ENCODE assay signal across 20 cellular contexts in genomic region chr3:50158747-50159146, GRCh38. TPM values are rescaled to one million over a fixed set of nuclear protein-coding genes. Genes with fewer than 3 reads are reported as not detected.
A peak's percentile ranks its signal among the peaks of the same experiment; 100 is the strongest.
DNase-seq lines count a peak whose midpoint lies in the region; ATAC-seq, FAIRE-seq and TF ChIP-seq lines count a peak whose summit lies in the region.
"Had no signal": no experiment of that assay in that cellular context is flagged by ENCODE, and none has a peak within 500 bp of the region (broad histone marks: within the 10 kb centered on the region; RNA-seq: fewer than 3 reads in every experiment).

No MANE protein-coding gene starts in this region.

- H3K4ac ChIP-seq in H1 (replicated peaks; ENCODE audit: insufficient read length, low read depth, low read length) = no peak overlapping the region

- no peak for TF ChIP-seq EP300 in H1 (IDR thresholded peaks at IDR 0.05; ENCODE audit: borderline replicate concordance in 1 of 2, low read depth in 2 of 2, low read length in 2 of 2)

- WGBS in H1 (ENCODE audit: extremely low coverage in 1 of 2, insufficient coverage in 1 of 2, insufficient read length in 1 of 2, insufficient replicate concordance in 2 of 2, low coverage in 1 of 2, low lambda C conversion rate in 2 of 2, missing lambda C conversion rate in 1 of 2), 2 experiments = 69% methylated on average over 3 of the region's 3 CpGs; no CpG with 5 or more reads in 1 of the 2 experiments

- no peaks in the 10 kb centered on the region for H3K36me3 ChIP-seq in left ventricle myocardium inferior
- H3K36me3 ChIP-seq in H1 (ENCODE audit: control insufficient read depth in 2 of 4, insufficient read depth in 4 of 4, low read length in 3 of 4) = peaks cover 7 to 20% (median 14%) of the 10 kb centered on the region in 4 experiments; a peak in 5 of 8 replicates
- no peaks in the 10 kb centered on the region for H3K36me3 ChIP-seq in uterus
- H3K36me3 ChIP-seq: Peyer's patch had no signal

- ATAC-seq in Right ventricle myocardium inferior (no peak), GM19455 (IDR thresholded peaks at IDR 0.05; ENCODE audit: unreplicated experiment) (no peak)

- H2BK5ac ChIP-seq in H1 (ENCODE audit: low read depth, low read length) = 0 out of 2 replicates have a peak overlapping the region, but pooled peaks have one; percentile 12

- no peak overlapping the region for H3K56ac ChIP-seq in H1 (replicated peaks; ENCODE audit: insufficient read length, low read depth, low read length)

- no peak overlapping the region for H2BK15ac ChIP-seq in H1 (ENCODE audit: low read length)

- H3K27ac Mint-ChIP-seq in nephron = peak overlapping the region; percentile 78 to 97 (median 84)

- CTCF ChIA-PET in H1 (lab: Charles Lee; ENCODE audit: partially characterized antibody) = interaction anchor here (0.7 to 1.7 kb wide), 11 partner anchors 13 to 64 kb away, joined by 3 to 11 read pairs (median 4); no protein-coding TSS in a partner anchor

- H3K4me3 Mint-ChIP-seq in nephron = peak overlapping the region; percentile 93 to 99 (median 96)

- H4K20me1 ChIP-seq in H1 (replicated peaks in 1 of 2; ENCODE audit: control insufficient read depth in 1 of 2, insufficient read depth in 2 of 2, low read length in 2 of 2) = peaks cover 3 to 16% of the 10 kb centered on the region in 2 experiments

- H3K9me3 Mint-ChIP-seq in nephron = no peaks in the 10 kb centered on the region

- no peak for TF ChIP-seq CTCF in left ventricle myocardium inferior (IDR thresholded peaks at IDR 0.05; ENCODE audit: borderline replicate concordance)
- TF ChIP-seq CTCF in H1 (IDR thresholded peaks at IDR 0.05; ENCODE audit: control extremely low read depth in 1 of 3, insufficient read depth in 1 of 3, low read depth in 1 of 3, low read length in 3 of 3) = peak in 1 of 3 experiments; percentile 10; a peak in 1 of 4 replicates
- no peak for TF ChIP-seq CTCF in nephron (IDR thresholded peaks at IDR 0.05; ENCODE audit: unreplicated experiment in 3 of 3)
- no peak for TF ChIP-seq CTCF in uterus (IDR thresholded peaks at IDR 0.05)

- no peak overlapping the region for H2AFZ ChIP-seq in H1 (ENCODE audit: low read length)

- peak overlapping the region; percentile 60; the same call in 1 of the 2 replicates for H3K18ac ChIP-seq in H1 (ENCODE audit: extremely low read depth, low read length)

- H2BK12ac ChIP-seq in H1 (ENCODE audit: low read depth, low read length) = no peak overlapping the region

- no peak overlapping the region for H3K9ac ChIP-seq in H1 (replicated peaks in 1 of 4; ENCODE audit: extremely low read depth in 1 of 4, low read depth in 3 of 4, low read length in 3 of 4)

- no peak overlapping the region for H4K8ac ChIP-seq in H1 (ENCODE audit: extremely low read depth, insufficient read depth, low read length)

- H4K91ac ChIP-seq in H1 (replicated peaks; ENCODE audit: insufficient read length, low read length) = no peak overlapping the region

- H2BK20ac ChIP-seq in H1 (ENCODE audit: low read length) = no peak overlapping the region

- H3K14ac ChIP-seq in H1 (ENCODE audit: insufficient read length) = no peak overlapping the region

- H3K27me3 ChIP-seq in left ventricle myocardium inferior (ENCODE audit: low read depth) (peaks cover 4% of the 10 kb centered on the region), H1 (replicated peaks in 1 of 4; ENCODE audit: control insufficient read depth in 3 of 4, extremely low read depth in 1 of 4, insufficient read depth in 3 of 4, low read length in 3 of 4) (peaks cover 0 to 11% (median 6%) of the 10 kb centered on the region in 4 experiments; a peak in 5 of 7 replicates), uterus (no peaks in the 10 kb centered on the region)
- H3K27me3 ChIP-seq: Peyer's patch had no signal

- intact Hi-C loops in left ventricle myocardium inferior (cut with micrococcal nuclease) (no loop called here), Right ventricle myocardium inferior (cut with DNase I) (no loop called here), uterus (cut with DNase I; ENCODE audit: low total_unique reads) (no loop called here)

- H3K27ac ChIP-seq in left ventricle myocardium inferior (replicated peaks) = peak overlapping the region; percentile 88
- H3K27ac ChIP-seq in H1 (ENCODE audit: low read depth, low read length) = no peak overlapping the region; the same call in 1 of the 2 replicates
- peak overlapping the region; percentile 81 to 84 for H3K27ac ChIP-seq in uterus
- H3K27ac ChIP-seq in caudate nucleus (ENCODE audit: low read depth, low read length) = no peak overlapping the region
- H3K27ac ChIP-seq: VCaP had no signal

- H3K79me2 ChIP-seq in H1 (ENCODE audit: control insufficient read depth in 1 of 2, insufficient read depth in 2 of 2, low read length in 2 of 2) = peaks cover 0 to 24% of the 10 kb centered on the region in 2 experiments; a peak in 2 of 4 replicates

- no peak for TF ChIP-seq RAD21 in H1 (IDR thresholded peaks at IDR 0.05 in 1 of 2, conservative IDR thresholded peaks at IDR 0.05 in 1 of 2; ENCODE audit: low read depth in 2 of 2, low read length in 2 of 2)

- TF ChIP-seq POLR2A in H1 (IDR thresholded peaks at IDR 0.05; ENCODE audit: control extremely low read depth in 1 of 2, low read depth in 2 of 2, low read length in 2 of 2) = no peak
- TF ChIP-seq POLR2A in uterus (IDR thresholded peaks at IDR 0.05) = no peak

- peaks cover 17% of the 10 kb centered on the region for H3K79me1 ChIP-seq in H1 (ENCODE audit: low read depth, low read length)

- peaks cover 11% of the 10 kb centered on the region for H3K27me3 Mint-ChIP-seq in nephron (ENCODE audit: low read depth)

- no peak overlapping the region for H2BK120ac ChIP-seq in H1 (replicated peaks; ENCODE audit: low read depth, low read length)

- H3K23ac ChIP-seq in H1 (ENCODE audit: insufficient read length) = no peak overlapping the region

- peaks cover 63% of the 10 kb centered on the region for H3K4me1 Mint-ChIP-seq in nephron

- peaks cover 12% of the 10 kb centered on the region for H3K36me3 Mint-ChIP-seq in nephron (ENCODE audit: low read depth)

- H3K4me1 ChIP-seq in left ventricle myocardium inferior (peaks cover 82% of the 10 kb centered on the region), H1 (replicated peaks in 1 of 4; ENCODE audit: control insufficient read depth in 3 of 4, insufficient read depth in 4 of 4, low read length in 3 of 4) (peaks cover 0 to 35% (median 26%) of the 10 kb centered on the region in 4 experiments; a peak in 6 of 7 replicates), uterus (peaks cover 0 to 38% of the 10 kb centered on the region in 2 donors)

- H2AK5ac ChIP-seq in H1 (ENCODE audit: low read depth, low read length) = peak overlapping the region; percentile 17; the same call in 1 of the 2 replicates

- no peak overlapping the region for H3K4me2 ChIP-seq in H1 (ENCODE audit: insufficient read depth in 1 of 2, low read depth in 2 of 2, low read length in 2 of 2)

- POLR2A ChIA-PET in H1 (lab: Charles Lee; ENCODE audit: partially characterized antibody) = interaction anchor here (1.1 to 6.6 kb wide), 6 partner anchors 9 to 45 kb away, joined by 3 to 65 read pairs (median 6); no protein-coding TSS in a partner anchor

- H3K9me3 ChIP-seq in left ventricle myocardium inferior (replicated peaks) (no peaks in the 10 kb centered on the region), H1 (ENCODE audit: insufficient read depth in 2 of 2, low read depth in 1 of 2, low read length in 1 of 2) (no peaks in the 10 kb centered on the region), uterus (no peaks in the 10 kb centered on the region)
- H3K9me3 ChIP-seq: Peyer's patch had no signal

- H3K4me3 ChIP-seq in left ventricle myocardium inferior (no peak overlapping the region), H1 (ENCODE audit: extremely low read depth in 1 of 4, insufficient read depth in 2 of 4, low read depth in 3 of 4, low read length in 4 of 4) (no peak overlapping the region), uterus (no peak overlapping the region)
- H3K4me3 ChIP-seq: Peyer's patch had no signal

- no peak for FAIRE-seq in H1 (lab: Jason Lieb, UNC)
- FAIRE-seq: G401.6 had no signal

- peaks cover 17% of the 10 kb centered on the region; the same call in 1 of the 2 replicates for H3K23me2 ChIP-seq in H1 (ENCODE audit: low read depth, low read length)

- DNase-seq in left ventricle myocardium inferior = no peak
- no peak for DNase-seq in Right ventricle myocardium inferior (ENCODE audit: missing footprints)
- no peak for DNase-seq in H1 (ENCODE audit: low read depth in 1 of 2, low spot score in 2 of 2)
- DNase-seq in uterus = no peak
- no peak for DNase-seq in cortex of kidney (lab: John Stamatoyannopoulos, UW)
- DNase-seq in caudate nucleus (lab: John Stamatoyannopoulos, UW) = no peak
- DNase-seq: activated gamma-delta T cell treated with Interleukin-2 at 50 U/mL for 16 hours; COR-L47; effector CD4-positive, alpha-beta T cell; foreskin melanocyte; NCI-H187; NCI-H510A; Peyer's patch had no signal

- H4K5ac ChIP-seq in H1 (ENCODE audit: insufficient read length, low read depth, low read length) = no peak overlapping the region

RNA-seq across cellular contexts. Expression of gene SEMA3F, which starts 3.6 kb away (rescaled TPM):
- total RNA-seq in left ventricle myocardium inferior (10.2 TPM), Right ventricle myocardium inferior (12.3 TPM), uterus (10 to 100 TPM; 10.5 to 33.1 (median 12.9) TPM)
- 37.0 and 39.6 TPM in 2 replicates for total RNA-seq in H1 (2021; fragmentation: NEBNext Ultra II Directional; extraction: Animal tissue kit (Norgen Biotek cat#: 25700))
- 20.3 and 36.0 TPM in 2 replicates for polyA plus RNA-seq in H1 (2011; rRNA removed)
- polyA plus RNA-seq in H1 (2011; cell fraction: cytosol; rRNA removed) = 21.2 TPM
- 58.6 TPM for polyA plus RNA-seq in H1 (2011; cell fraction: nucleus; rRNA removed)
- 15.9 to 32.4 TPM (median 29.9 TPM) in 4 replicates for polyA plus RNA-seq in H1 (2012, experiment 1 of 2)
- polyA plus RNA-seq in H1 (2012, experiment 2 of 2) = 23.9 TPM
- 45.3 TPM for polyA plus RNA-seq in H1 (2013, experiment 1 of 2)
- polyA plus RNA-seq in H1 (2013, experiment 2 of 2) = 41.8 TPM
- 28.0 and 36.9 TPM in 2 replicates for polyA minus RNA-seq in H1 (2011; rRNA and poly(A)+ RNA removed)
- polyA minus RNA-seq in H1 (2011; cell fraction: cytosol; rRNA and poly(A)+ RNA removed) = 35.4 TPM
- 25.2 TPM for polyA minus RNA-seq in H1 (2011; cell fraction: nucleus; rRNA and poly(A)+ RNA removed)

RNA-seq across cellular contexts. Expression of gene GNAT1, which starts 32.7 kb away (rescaled TPM):
- total RNA-seq in left ventricle myocardium inferior = not detected
- not detected for total RNA-seq in Right ventricle myocardium inferior
- total RNA-seq in H1 (2021; fragmentation: NEBNext Ultra II Directional; extraction: Animal tissue kit (Norgen Biotek cat#: 25700)) = not detected in 2 replicates
- polyA plus RNA-seq in H1 (2011; rRNA removed) = 0.08 and 0.20 TPM in 2 replicates
- 0.10 TPM for polyA plus RNA-seq in H1 (2011; cell fraction: cytosol; rRNA removed)
- 0.19 TPM for polyA plus RNA-seq in H1 (2011; cell fraction: nucleus; rRNA removed)
- polyA plus RNA-seq in H1 (2012, experiment 1 of 2) = 0.32 to 0.39 TPM in 2 of 4 replicates, not detected in the others
- polyA plus RNA-seq in H1 (2012, experiment 2 of 2) = not detected
- 0.12 TPM for polyA plus RNA-seq in H1 (2013, experiment 1 of 2)
- 0.18 TPM for polyA plus RNA-seq in H1 (2013, experiment 2 of 2)
- polyA minus RNA-seq in H1 (2011; rRNA and poly(A)+ RNA removed) = 0.13 and 0.15 TPM in 2 replicates
- not detected for polyA minus RNA-seq in H1 (2011; cell fraction: cytosol; rRNA and poly(A)+ RNA removed)
- not detected for polyA minus RNA-seq in H1 (2011; cell fraction: nucleus; rRNA and poly(A)+ RNA removed)
- not detected for total RNA-seq in uterus
- total RNA-seq: mononuclear cell, osteoblast, Peyer's patch had no signal
- polyA plus RNA-seq: AG04450 had no signal

RNA-seq across cellular contexts. Expression of gene SLC38A3, which starts 46.3 kb away (rescaled TPM):
- total RNA-seq in left ventricle myocardium inferior (10.4 TPM), Right ventricle myocardium inferior (10.3 TPM), uterus (1 to 10 TPM in 1 of 4 donors, under 1 TPM in 1, not detected in 2; 0.69 to 4.1 TPM)
- 0.57 and 1.2 TPM in 2 replicates for total RNA-seq in H1 (2021; fragmentation: NEBNext Ultra II Directional; extraction: Animal tissue kit (Norgen Biotek cat#: 25700))
- 3.7 and 4.7 TPM in 2 replicates for polyA plus RNA-seq in H1 (2011; rRNA removed)
- polyA plus RNA-seq in H1 (2011; cell fraction: cytosol; rRNA removed) = 2.0 TPM
- 10.8 TPM for polyA plus RNA-seq in H1 (2011; cell fraction: nucleus; rRNA removed)
- 0.87 to 1.5 TPM (median 1.1 TPM) in 4 replicates for polyA plus RNA-seq in H1 (2012, experiment 1 of 2)
- 0.85 TPM for polyA plus RNA-seq in H1 (2012, experiment 2 of 2)
- 1.2 TPM for polyA plus RNA-seq in H1 (2013, experiment 1 of 2)
- 1.0 TPM for polyA plus RNA-seq in H1 (2013, experiment 2 of 2)
- polyA minus RNA-seq in H1 (2011; rRNA and poly(A)+ RNA removed) = 1.5 and 2.5 TPM in 2 replicates
- polyA minus RNA-seq in H1 (2011; cell fraction: cytosol; rRNA and poly(A)+ RNA removed) = 0.88 TPM
- 1.9 TPM for polyA minus RNA-seq in H1 (2011; cell fraction: nucleus; rRNA and poly(A)+ RNA removed)
- total RNA-seq: mononuclear cell had no signal

Comparison
In these comparisons a context has a peak if more than half of its experiments do, and no peak if none do; other contexts are left out.
1. H3K27ac ChIP-seq: peak in left ventricle myocardium inferior (single experiment) and uterus (2 of 2); none in H1 (single experiment) and caudate nucleus (single experiment).